25 cellular contexts compared by ENCODE assay signal in the genomic region with DNA sequence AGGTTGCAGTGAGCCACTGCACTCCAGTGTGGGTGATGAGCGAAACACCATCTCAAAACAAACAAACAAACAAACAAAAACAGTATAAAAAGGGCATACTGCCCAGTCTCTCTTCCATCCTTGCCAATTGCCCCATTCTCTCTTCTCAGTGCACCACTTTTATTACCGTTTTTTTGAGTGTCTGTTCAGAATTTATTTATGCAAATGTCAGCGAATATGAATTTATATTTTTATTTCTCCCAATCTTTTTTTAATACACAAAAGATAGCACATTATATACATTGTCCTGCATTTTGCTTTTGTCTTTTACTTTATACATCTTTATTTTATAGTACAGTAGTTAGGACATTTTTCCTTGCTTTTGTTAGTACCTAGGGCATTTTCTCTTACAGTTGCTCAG.
"Had no signal": no experiment of that assay in that cellular context is flagged by ENCODE, and none has a peak within 500 bp of the region (broad histone marks: within the 10 kb centered on the region; RNA-seq: fewer than 3 reads in every experiment).

No MANE protein-coding gene starts in this region.

- H3K4me1 ChIP-seq: colonic mucosa, esophagus squamous epithelium, gastrocnemius medialis, heart left ventricle, left lung, lower lobe of right lung had no signal

- H3K4me2 ChIP-seq: hepatocyte had no signal

- DNase-seq: colonic mucosa; cortex of kidney; effector CD4-positive, alpha-beta T cell; effector memory CD4-positive, alpha-beta T cell; erythroblast; esophagus squamous epithelium; foreskin fibroblast; foreskin melanocyte; gastrocnemius medialis; heart left ventricle; hypothalamus; immature natural killer cell; left cardiac atrium; left lung; left ventricle myocardium superior; lower lobe of right lung; mesenchymal stem cell; mucosa of descending colon; naive B cell; naive thymus-derived CD8-positive, alpha-beta T cell had no signal

- FAIRE-seq: endometrium, keratinocyte had no signal

- H3K27me3 ChIP-seq: colonic mucosa, esophagus squamous epithelium, gastrocnemius medialis, heart left ventricle, hepatocyte, left lung had no signal

- H3K36me3 ChIP-seq: colonic mucosa, gastrocnemius medialis had no signal

- H3K4me3 ChIP-seq: colonic mucosa, esophagus squamous epithelium, gastrocnemius medialis, heart left ventricle, hepatocyte, left lung, lower lobe of right lung, mucosa of descending colon had no signal

- H3K27ac ChIP-seq: colonic mucosa, epithelial cell of prostate, esophagus squamous epithelium, gastrocnemius medialis, heart left ventricle, hepatocyte, left lung, lower lobe of right lung had no signal

- H3K79me2 ChIP-seq: hepatocyte had no signal

- H2AFZ ChIP-seq: hepatocyte had no signal

- ATAC-seq: esophagus mucosa; gastrocnemius medialis; heart left ventricle; left cardiac atrium; left lung; left ventricle myocardium superior; lower lobe of right lung; mucosa of descending colon; naive thymus-derived CD8-positive, alpha-beta T cell had no signal

- H3K9me3 ChIP-seq: colonic mucosa, esophagus squamous epithelium, gastrocnemius medialis, heart left ventricle, left lung, lower lobe of right lung, mucosa of descending colon had no signal
